In genomic region chr3:25690768-25691548, GRCh38 we compare ENCODE assay signal across 21 cellular contexts.
"Had no signal": no experiment of that assay in that cellular context is flagged by ENCODE, and none has a peak within 500 bp of the region (broad histone marks: within the 10 kb centered on the region; RNA-seq: fewer than 3 reads in every experiment).

No MANE protein-coding gene starts in this region.

- H3K9ac ChIP-seq: neural progenitor cell had no signal

- DNase-seq: dermis blood vessel endothelial cell; foreskin fibroblast; gastrocnemius medialis; head of caudate nucleus; left ventricle myocardium superior; mesenchymal stem cell; midbrain; naive thymus-derived CD4-positive, alpha-beta T cell; psoas muscle; right cardiac atrium; sigmoid colon; stimulated activated CD4-positive, alpha-beta T cell treated with anti-CD3 and anti-CD28 coated beads, Interleukin-2, amount 100 ng/mL, for 24 hours; stimulated activated CD4-positive, alpha-beta T cell treated with anti-CD3 and anti-CD28 coated beads, Interleukin-4, amount 100 ng/mL, for 24 hours; stimulated activated naive CD4-positive, alpha-beta T cell treated with Interleukin-2 at 50 U/mL for 16 hours; stomach; testis; tibial artery; upper lobe of left lung had no signal

- H3K36me3 ChIP-seq: gastrocnemius medialis, neural progenitor cell, sigmoid colon, stomach, tibial artery, upper lobe of left lung had no signal

- H3K4me1 ChIP-seq: gastrocnemius medialis, neural progenitor cell, psoas muscle, sigmoid colon, stomach, testis, tibial artery, upper lobe of left lung had no signal

- H3K27ac ChIP-seq: coronary artery, gastrocnemius medialis, neural progenitor cell, psoas muscle, sigmoid colon, stomach, testis, tibial artery, upper lobe of left lung had no signal

- H3K4me3 ChIP-seq: coronary artery, gastrocnemius medialis, lung, neural progenitor cell, psoas muscle, sigmoid colon, stomach, testis, tibial artery, upper lobe of left lung had no signal

- H3K4me2 ChIP-seq: neural progenitor cell had no signal

- H3K27me3 ChIP-seq: gastrocnemius medialis, neural progenitor cell, sigmoid colon, stomach, testis, tibial artery, upper lobe of left lung had no signal
